Comparison of ENCODE assay signal across 1 cellular context in genomic region chr12:56300644-56301464, GRCh38.
A peak's percentile ranks its signal among the peaks of the same experiment; 100 is the strongest.
TF ChIP-seq lines count a peak whose summit lies in the region.

No MANE protein-coding gene starts in this region.

TF ChIP-seq in K562, 482 proteins besides CTCF, POLR2A, EP300 and RAD21 (continues in another document):
- TF ChIP-seq ZNF274 (IDR thresholded peaks at IDR 0.05; ENCODE audit: borderline replicate concordance, low read depth, low read length) (no peak), MEF2D (tag; conservative IDR thresholded peaks at IDR 0.05; ENCODE audit: low read depth) (0 out of 2 replicates have a peak, but pooled peaks have one; percentile 39), CBFB (CRISPR knock-in tag; IDR thresholded peaks at IDR 0.05) (no peak), E2F6 (IDR thresholded peaks at IDR 0.05; ENCODE audit: borderline replicate concordance in 1 of 2, extremely low read depth in 1 of 2, insufficient read depth in 1 of 2, insufficient read length in 1 of 2, low read depth in 1 of 2, low read length in 1 of 2, poor library complexity in 1 of 2, severe bottlenecking in 1 of 2) (peak; percentile 11 to 35), SMARCE1 (IDR thresholded peaks at IDR 0.05) (peak; percentile 82), CC2D1A (IDR thresholded peaks at IDR 0.05) (peak; percentile 68; the same call in 1 of the 2 replicates), ID3 (CRISPR knock-in tag; IDR thresholded peaks at IDR 0.05) (no peak), ID3 (tag; IDR thresholded peaks at IDR 0.05) (peak; percentile 57; the same call in 1 of the 2 replicates), TAL1 (IDR thresholded peaks at IDR 0.05) (peak; percentile 89), SP1 (CRISPR knock-in tag; IDR thresholded peaks at IDR 0.05) (peak; percentile 2; the same call in 1 of the 2 replicates), SMAD4 (CRISPR knock-in tag; conservative IDR thresholded peaks at IDR 0.05) (peak; percentile 62), DLX4 (CRISPR knock-in tag; IDR thresholded peaks at IDR 0.05) (no peak; the same call in 1 of the 2 replicates), MAFG (tag; conservative IDR thresholded peaks at IDR 0.05) (no peak), NUFIP1 (IDR thresholded peaks at IDR 0.05; ENCODE audit: partially characterized antibody) (peak; percentile 67), MLLT1 (IDR thresholded peaks at IDR 0.05) (peak; percentile 35 to 52; a peak in 2 of 4 replicates), ZNF436 (CRISPR knock-in tag; IDR thresholded peaks at IDR 0.05) (no peak), RB1 (IDR thresholded peaks at IDR 0.05; ENCODE audit: low read depth) (peak; percentile 67; the same call in 1 of the 2 replicates), ADNP (tag; IDR thresholded peaks at IDR 0.05) (no peak), POLR2H (tag; IDR thresholded peaks at IDR 0.05; ENCODE audit: low read depth) (0 out of 2 replicates have a peak, but pooled peaks have one; percentile 79), ZNF644 (tag; IDR thresholded peaks at IDR 0.05; ENCODE audit: low read depth) (peak; percentile 54; the same call in 1 of the 2 replicates), ZNF384 (IDR thresholded peaks at IDR 0.05; ENCODE audit: low read depth, low read length) (peak; percentile 98), HOXB6 (CRISPR knock-in tag; IDR thresholded peaks at IDR 0.05; ENCODE audit: borderline replicate concordance) (0 out of 2 replicates have a peak, but pooled peaks have one; percentile 9), FOXK2 (conservative IDR thresholded peaks at IDR 0.05 in 1 of 2, IDR thresholded peaks at IDR 0.05 in 1 of 2; ENCODE audit: low read depth in 2 of 2) (0 out of 4 replicates have a peak, but pooled peaks of 1 of the 2 experiments have one; percentile 25), HDAC3 (IDR thresholded peaks at IDR 0.05; ENCODE audit: borderline replicate concordance, partially characterized antibody) (peak; percentile 45), ZNF780A (CRISPR knock-in tag; IDR thresholded peaks at IDR 0.05) (no peak), FIP1L1 (IDR thresholded peaks at IDR 0.05; ENCODE audit: low read depth, low read length, poor library complexity, severe bottlenecking) (no peak), L3MBTL2 (IDR thresholded peaks at IDR 0.05) (peak; percentile 78), ZBTB33 (CRISPR knock-in tag; IDR thresholded peaks at IDR 0.05) (0 out of 2 replicates have a peak, but pooled peaks have one; percentile 29), HDAC8 (tag; IDR thresholded peaks at IDR 0.05) (peak; percentile 55; the same call in 1 of the 2 replicates), REST (CRISPR knock-in tag; IDR thresholded peaks at IDR 0.05; ENCODE audit: low read depth) (no peak), SOX6 (IDR thresholded peaks at IDR 0.05) (peak; percentile 49), TSC22D4 (tag; IDR thresholded peaks at IDR 0.05) (no peak), TCFL5 (CRISPR knock-in tag; conservative IDR thresholded peaks at IDR 0.05) (no peak), HIVEP1 (CRISPR knock-in tag; IDR thresholded peaks at IDR 0.05) (no peak), ZNF707 (CRISPR knock-in tag; conservative IDR thresholded peaks at IDR 0.05) (no peak), DMBX1 (CRISPR knock-in tag; IDR thresholded peaks at IDR 0.05; ENCODE audit: borderline replicate concordance) (0 out of 2 replicates have a peak, but pooled peaks have one; percentile 32), RAD51 (IDR thresholded peaks at IDR 0.05; ENCODE audit: borderline replicate concordance, low read depth) (no peak), ETV1 (tag; conservative IDR thresholded peaks at IDR 0.05; ENCODE audit: low read depth) (0 out of 2 replicates have a peak, but pooled peaks have one; percentile 11), CREM (IDR thresholded peaks at IDR 0.05; ENCODE audit: low read depth) (peak; percentile 64), E2F1 (CRISPR knock-in tag; IDR thresholded peaks at IDR 0.05) (peak; percentile 77; the same call in 1 of the 2 replicates), POLR2AphosphoS5 (IDR thresholded peaks at IDR 0.05; ENCODE audit: control insufficient read depth, insufficient read depth, low read depth, low read length) (peak; percentile 85), MAFK (IDR thresholded peaks at IDR 0.05; ENCODE audit: low read length) (no peak), TCF15 (CRISPR knock-in tag; IDR thresholded peaks at IDR 0.05) (no peak), ATF6 (CRISPR knock-in tag; IDR thresholded peaks at IDR 0.05) (peak; percentile 58; the same call in 1 of the 2 replicates), USF1 (CRISPR knock-in tag; IDR thresholded peaks at IDR 0.05) (peak; percentile 37; the same call in 1 of the 2 replicates), TRIM28 (IDR thresholded peaks at IDR 0.05) (peak; percentile 42; the same call in 1 of the 2 replicates), ZNF583 (CRISPR knock-in tag; IDR thresholded peaks at IDR 0.05) (no peak), RBBP5 (IDR thresholded peaks at IDR 0.05; ENCODE audit: borderline replicate concordance, insufficient read depth, low read length, poor library complexity, severe bottlenecking) (no peak), MCM7 (IDR thresholded peaks at IDR 0.05) (no peak), RCOR1 (IDR thresholded peaks at IDR 0.05; ENCODE audit: borderline replicate concordance in 1 of 2, low read depth in 2 of 2, low read length in 2 of 2) (peak; percentile 68 to 73; a peak in 2 of 4 replicates), HDAC1 (IDR thresholded peaks at IDR 0.05) (peak in 1 of 2 experiments; percentile 83; a peak in 3 of 4 replicates), ETV5 (CRISPR knock-in tag; IDR thresholded peaks at IDR 0.05; ENCODE audit: low read depth) (no peak), CHD2 (IDR thresholded peaks at IDR 0.05; ENCODE audit: low read depth, low read length) (no peak), ARID1B (IDR thresholded peaks at IDR 0.05) (peak; percentile 92), NFE2L1 (tag; IDR thresholded peaks at IDR 0.05; ENCODE audit: borderline replicate concordance, low read depth) (no peak), KDM1A (IDR thresholded peaks at IDR 0.05) (peak; percentile 93 to 94)
